29 cellular contexts compared by ENCODE assay signal in the genomic region with DNA sequence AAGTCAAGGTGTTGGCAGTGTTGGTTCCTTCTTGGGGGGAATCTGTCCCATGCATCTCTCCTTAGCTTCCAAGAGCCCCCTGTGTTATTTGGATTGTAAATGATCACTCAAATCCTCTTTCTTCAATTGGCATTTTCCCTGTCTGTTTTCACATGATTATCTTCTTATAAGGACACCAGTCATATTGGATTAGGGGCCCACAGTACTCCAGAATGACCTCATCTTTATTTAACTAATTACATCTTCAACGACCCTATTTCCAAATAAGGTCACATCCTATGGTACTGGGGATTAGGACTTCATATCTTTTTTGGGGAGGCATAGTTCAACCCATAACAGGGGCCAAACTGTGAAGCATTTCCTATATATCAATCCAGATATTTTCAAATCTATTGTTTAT.
"Had no signal": no experiment of that assay in that cellular context is flagged by ENCODE, and none has a peak within 500 bp of the region (broad histone marks: within the 10 kb centered on the region; RNA-seq: fewer than 3 reads in every experiment).

No MANE protein-coding gene starts in this region.

- H3K4me3 ChIP-seq: esophagus muscularis mucosa, gastroesophageal sphincter, heart right ventricle, hepatocyte had no signal

- H3K4me1 ChIP-seq: gastroesophageal sphincter had no signal

- H3K9me3 ChIP-seq: esophagus muscularis mucosa, gastroesophageal sphincter, heart right ventricle had no signal

- FAIRE-seq: astrocyte, colon had no signal

- H3K4me2 ChIP-seq: hepatocyte had no signal

- H2AFZ ChIP-seq: hepatocyte had no signal

- DNase-seq: activated CD4-positive, alpha-beta memory T cell treated with anti-CD3 and anti-CD28 coated beads, Interleukin-2, amount 10 ng/mL, durations not matched to agents 7 days and 5 days; activated CD4-positive, alpha-beta T cell treated with anti-CD3 and anti-CD28 coated beads for 1 hour; activated CD4-positive, alpha-beta T cell treated with anti-CD3 and anti-CD28 coated beads for 4 hours; activated CD4-positive, alpha-beta T cell treated with anti-CD3 and anti-CD28 coated beads, Interleukin-2, amount 10 ng/mL, durations not matched to agents 7 days and 5 days; activated CD4-positive, alpha-beta T cell treated with anti-CD3 and anti-CD28 coated beads, Interleukin-2, amount 50 U/mL, for 4 hours; activated effector memory CD4-positive, alpha-beta T cell treated with Interleukin-2 at 50 U/mL for 16 hours; activated gamma-delta T cell treated with Interleukin-2 at 50 U/mL for 16 hours; activated naive CD4-positive, alpha-beta T cell treated with anti-CD3 and anti-CD28 coated beads, Interleukin-2, amount 50 U/mL, for 16 hours; activated naive CD4-positive, alpha-beta T cell treated with Interleukin-2 at 50 U/mL for 16 hours; activated T-cell treated with anti-CD3 and anti-CD28 coated beads, Interleukin-2, amount 50 U/mL, for 4 hours; amniotic stem cell; anterior cingulate cortex; brain microvascular endothelial cell; caudate nucleus; cortex of kidney; dermis blood vessel endothelial cell; effector CD4-positive, alpha-beta T cell; effector memory CD8-positive, alpha-beta T cell; erythroblast; foreskin melanocyte; heart right ventricle; T-helper 2 cell had no signal

- H3K36me3 ChIP-seq: brain microvascular endothelial cell had no signal

- H3K27me3 ChIP-seq: brain microvascular endothelial cell, esophagus muscularis mucosa, gastroesophageal sphincter, heart right ventricle, hepatocyte had no signal

- H3K27ac ChIP-seq: brain microvascular endothelial cell, esophagus muscularis mucosa, gastroesophageal sphincter, heart right ventricle, hepatocyte had no signal

- ATAC-seq: activated T-cell treated with anti-CD3 and anti-CD28 coated beads, Interleukin-2, amount 50 U/mL, for 4 hours; activated T-helper 17 cell treated with anti-CD3 and anti-CD28 coated beads, Interleukin-2, amount 50 U/mL, for 72 hours; effector memory CD8-positive, alpha-beta T cell; gastroesophageal sphincter; heart right ventricle; WTC11 had no signal
